27 cellular contexts compared by ENCODE assay signal in the genomic region with DNA sequence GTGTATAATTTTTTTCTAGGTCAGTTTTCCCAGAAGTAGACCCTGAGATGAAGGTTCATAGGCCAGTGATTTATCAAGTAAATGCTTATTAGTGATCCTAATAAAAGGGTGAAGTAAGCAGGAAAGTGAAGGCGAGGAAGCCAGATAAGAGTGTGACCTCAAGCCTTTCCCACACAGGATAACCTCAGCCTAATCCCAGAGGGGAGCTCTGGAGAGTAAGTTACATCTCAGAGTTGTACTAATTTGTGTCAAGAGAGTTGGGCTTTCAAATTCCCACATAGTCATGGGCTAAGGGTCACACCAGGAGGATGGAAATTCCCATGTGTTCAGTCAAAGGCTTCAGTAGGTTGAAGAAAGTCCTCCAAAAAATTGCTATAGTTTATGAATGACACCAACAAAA.
"Had no signal": no experiment of that assay in that cellular context is flagged by ENCODE, and none has a peak within 500 bp of the region (broad histone marks: within the 10 kb centered on the region; RNA-seq: fewer than 3 reads in every experiment).

No MANE protein-coding gene starts in this region.

- ATAC-seq: activated CD4-positive, CD25-positive, alpha-beta regulatory T cell treated with anti-CD3 and anti-CD28 coated beads, Interleukin-2, amount 50 U/mL, for 24 hours; activated CD8-positive, alpha-beta T cell treated with anti-CD3 and anti-CD28 coated beads for 36 hours; activated T-cell treated with anti-CD3 and anti-CD28 coated beads, Interleukin-2, amount 50 U/mL, for 4 hours; activated T-helper 17 cell treated with anti-CD3 and anti-CD28 coated beads, Interleukin-2, amount 50 U/mL, for 72 hours; body of pancreas; esophagus mucosa; foreskin keratinocyte; gastrocnemius medialis; T-helper 17 cell had no signal

- H3K4me1 ChIP-seq: body of pancreas, colonic mucosa, foreskin keratinocyte, gastrocnemius medialis had no signal

- DNase-seq: activated B cell treated with CpG ODN at 0.5 μM for 24 hours; activated CD4-positive, alpha-beta T cell treated with anti-CD3 and anti-CD28 coated beads for 48 hours; activated CD4-positive, alpha-beta T cell treated with anti-CD3 and anti-CD28 coated beads, Interleukin-2, amount 50 U/mL, for 1 hour; activated CD4-positive, alpha-beta T cell treated with anti-CD3 and anti-CD28 coated beads, Interleukin-2, amount 50 U/mL, for 48 hours; activated CD8-positive, alpha-beta memory T cell treated with anti-CD3 and anti-CD28 coated beads for 24 hours; activated CD8-positive, alpha-beta T cell treated with anti-CD3 and anti-CD28 coated beads for 36 hours; activated effector memory CD4-positive, alpha-beta T cell treated with Interleukin-2 at 50 U/mL for 16 hours; activated gamma-delta T cell treated with Interleukin-2 at 50 U/mL for 16 hours; activated naive CD4-positive, alpha-beta T cell treated with anti-CD3 and anti-CD28 coated beads, Interleukin-2, amount 50 U/mL, for 16 hours; activated naive CD4-positive, alpha-beta T cell treated with Interleukin-2 at 50 U/mL for 16 hours; activated T-cell treated with anti-CD3 and anti-CD28 coated beads, Interleukin-2, amount 50 U/mL, for 4 hours; amniotic stem cell; aorta; body of pancreas; central memory CD4-positive, alpha-beta T cell; cerebellar nuclear complex; colonic mucosa; effector CD8-positive, alpha-beta T cell; foreskin keratinocyte; gastrocnemius medialis; T-helper 1 cell; T-helper 17 cell; T1000; WERI-Rb-1 had no signal

- H3K36me3 ChIP-seq: colonic mucosa, gastrocnemius medialis, WERI-Rb-1 had no signal

- H3K27ac ChIP-seq: body of pancreas, colonic mucosa, foreskin keratinocyte, gastrocnemius medialis, WERI-Rb-1 had no signal

- H3K9me3 ChIP-seq: colonic mucosa, gastrocnemius medialis had no signal

- H3K27me3 ChIP-seq: body of pancreas, colonic mucosa, foreskin keratinocyte, gastrocnemius medialis had no signal

- H3K4me3 ChIP-seq: body of pancreas, colonic mucosa, gastrocnemius medialis had no signal
